In the genomic region with DNA sequence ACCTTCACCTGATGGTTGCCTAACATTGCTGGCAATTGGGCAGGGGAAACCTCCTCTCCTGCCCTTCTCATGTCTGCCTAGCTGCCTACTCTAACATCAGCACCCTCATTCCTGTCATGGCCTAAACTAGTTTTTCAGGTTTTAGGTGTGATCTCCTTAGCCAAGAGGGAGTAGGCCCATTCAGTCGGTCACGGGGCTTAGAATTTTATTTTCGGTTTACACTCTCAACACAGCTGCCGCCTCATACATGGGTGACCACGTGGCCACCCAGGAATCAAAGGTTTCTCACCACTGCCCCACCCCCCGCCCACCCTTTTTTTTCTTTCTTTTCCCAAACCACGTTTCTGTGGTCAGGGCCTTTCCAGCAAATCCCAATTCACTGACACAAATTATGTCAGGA, we compare ENCODE assay signal across 10 cellular contexts.
DNase-seq lines count a peak whose midpoint lies in the region; ATAC-seq, FAIRE-seq and TF ChIP-seq lines count a peak whose summit lies in the region.
"Had no signal": no experiment of that assay in that cellular context is flagged by ENCODE, and none has a peak within 500 bp of the region (broad histone marks: within the 10 kb centered on the region; RNA-seq: fewer than 3 reads in every experiment).

No MANE protein-coding gene starts in this region.

- peak; percentile 30 to 93 for DNase-seq in T47D (ENCODE audit: low read depth in 1 of 2, low spot score in 1 of 2)
- no peak for DNase-seq in MCF 10A (ENCODE audit: unreplicated experiment)
- no peak for DNase-seq in WTC11 (ENCODE audit: low spot score)
- DNase-seq in left lung: peak in 1 of 2 donors; percentile 51
- DNase-seq in urothelium cell line (ENCODE audit: low spot score): peak; percentile 36
- no peak for DNase-seq in activated CD4-positive, alpha-beta memory T cell treated with anti-CD3 and anti-CD28 coated beads, Interleukin-2, amount 10 ng/mL, durations not matched to agents 7 days and 5 days
- no peak for DNase-seq in adrenal gland
- DNase-seq: activated CD4-positive, alpha-beta T cell treated with anti-CD3 and anti-CD28 coated beads for 1 hour had no signal

- BruUV-seq in MCF 10A (replicated peaks; lab: Mats Ljungman, UMichigan): no TSS peak

- no peak for FAIRE-seq in urothelium cell line (lab: Jason Lieb, UNC)

- no peak for TF ChIP-seq POLR2A in adrenal gland (IDR thresholded peaks at IDR 0.05)

- H3K4me3 ChIP-seq in left lung: no peak overlapping the region
- no peak overlapping the region for H3K4me3 ChIP-seq in adrenal gland
- H3K4me3 ChIP-seq: right atrium auricular region had no signal

- 75 to 83% (median 81%) methylated on average over 7 of the region's 7 CpGs for WGBS in adrenal gland, 4 donors

- H3K36me3 Mint-ChIP-seq in MCF 10A (ENCODE audit: insufficient read depth, unreplicated experiment): no peaks in the 10 kb centered on the region
- H3K36me3 Mint-ChIP-seq in WTC11: peaks cover 19% of the 10 kb centered on the region
- H3K36me3 Mint-ChIP-seq in activated CD4-positive, alpha-beta memory T cell treated with anti-CD3 and anti-CD28 coated beads, Interleukin-2, amount 10 ng/mL, durations not matched to agents 7 days and 5 days (ENCODE audit: low read depth): peaks cover 2% of the 10 kb centered on the region

- H3K4me1 ChIP-seq in left lung (no peaks in the 10 kb centered on the region), adrenal gland (replicated peaks in 1 of 2) (no peaks in the 10 kb centered on the region)
- H3K4me1 ChIP-seq: right atrium auricular region had no signal

- H3K9me3 Mint-ChIP-seq in MCF 10A (ENCODE audit: unreplicated experiment) (peaks cover 4% of the 10 kb centered on the region), WTC11 (peaks cover 24% of the 10 kb centered on the region)
- peaks cover 9% of the 10 kb centered on the region for H3K9me3 Mint-ChIP-seq in activated CD4-positive, alpha-beta memory T cell treated with anti-CD3 and anti-CD28 coated beads, Interleukin-2, amount 10 ng/mL, durations not matched to agents 7 days and 5 days

- no peak overlapping the region for H3K27ac Mint-ChIP-seq in MCF 10A (ENCODE audit: low read depth, unreplicated experiment)
- peak overlapping the region; percentile 59; the same call in 1 of the 2 replicates for H3K27ac Mint-ChIP-seq in WTC11
- no peak overlapping the region for H3K27ac Mint-ChIP-seq in activated CD4-positive, alpha-beta memory T cell treated with anti-CD3 and anti-CD28 coated beads, Interleukin-2, amount 10 ng/mL, durations not matched to agents 7 days and 5 days

- H3K9me3 ChIP-seq in left lung (peaks cover 0 to 3% of the 10 kb centered on the region in 2 donors), adrenal gland (replicated peaks in 1 of 3) (no peaks in the 10 kb centered on the region)
- H3K9me3 ChIP-seq: right atrium auricular region had no signal

- CTCF ChIA-PET in MCF 10A (lab: Yijun Ruan, JAX) (interaction anchor here (0.6 to 1.3 kb wide), 2 partner anchors 140 to 368 kb away, joined by 3 read pairs; no protein-coding TSS in a partner anchor), WTC11 (lab: Charles Lee) (interaction anchor here (0.6 to 1.6 kb wide), 3 partner anchors 21 to 365 kb away, joined by 4 to 8 read pairs (median 5); no protein-coding TSS in a partner anchor)
- CTCF ChIA-PET in activated CD4-positive, alpha-beta memory T cell treated with anti-CD3 and anti-CD28 coated beads, Interleukin-2, amount 10 ng/mL, durations not matched to agents 7 days and 5 days (lab: Charles Lee): no interaction called here

- no peaks in the 10 kb centered on the region for H3K27me3 Mint-ChIP-seq in MCF 10A (ENCODE audit: insufficient read depth, unreplicated experiment)
- peaks cover 3% of the 10 kb centered on the region for H3K27me3 Mint-ChIP-seq in WTC11 (ENCODE audit: low read depth)
- H3K27me3 Mint-ChIP-seq in activated CD4-positive, alpha-beta memory T cell treated with anti-CD3 and anti-CD28 coated beads, Interleukin-2, amount 10 ng/mL, durations not matched to agents 7 days and 5 days: no peaks in the 10 kb centered on the region

- POLR2A ChIA-PET in MCF 10A (lab: Yijun Ruan, JAX): interaction anchor here (1.1 to 1.6 kb wide), 2 partner anchors 12 to 34 kb away, joined by 3 to 4 read pairs; no protein-coding TSS in a partner anchor
- POLR2A ChIA-PET in WTC11 (lab: Charles Lee): no interaction called here
- POLR2A ChIA-PET in activated CD4-positive, alpha-beta memory T cell treated with anti-CD3 and anti-CD28 coated beads, Interleukin-2, amount 10 ng/mL, durations not matched to agents 7 days and 5 days (lab: Charles Lee): no interaction called here

- ATAC-seq in WTC11: peak; percentile 58
- peak; percentile 94 for ATAC-seq in left lung
- no peak for ATAC-seq in HG02870 (IDR thresholded peaks at IDR 0.05; ENCODE audit: unreplicated experiment)

- in situ Hi-C loops in T47D (cut with HindIII; ENCODE audit: low pct_unique_long_range_greater_than_20kb, low sequenced_read_pairs): no loop called here

- no peaks in the 10 kb centered on the region for H3K4me1 Mint-ChIP-seq in MCF 10A (ENCODE audit: insufficient read depth, unreplicated experiment)
- peaks cover 53% of the 10 kb centered on the region for H3K4me1 Mint-ChIP-seq in WTC11
- H3K4me1 Mint-ChIP-seq in activated CD4-positive, alpha-beta memory T cell treated with anti-CD3 and anti-CD28 coated beads, Interleukin-2, amount 10 ng/mL, durations not matched to agents 7 days and 5 days: no peaks in the 10 kb centered on the region

- no peak overlapping the region for H3K4me3 Mint-ChIP-seq in MCF 10A (ENCODE audit: unreplicated experiment)
- H3K4me3 Mint-ChIP-seq in WTC11: no peak overlapping the region
- no peak overlapping the region for H3K4me3 Mint-ChIP-seq in activated CD4-positive, alpha-beta memory T cell treated with anti-CD3 and anti-CD28 coated beads, Interleukin-2, amount 10 ng/mL, durations not matched to agents 7 days and 5 days

- H3K27ac ChIP-seq in left lung (peak overlapping the region in 1 of 2 donors; percentile 37), adrenal gland (no peak overlapping the region)
- H3K27ac ChIP-seq: right atrium auricular region had no signal

- intact Hi-C loops in MCF 10A (cut with micrococcal nuclease): no loop called here
- intact Hi-C loops in left lung (cut with DNase I): no loop called here
- intact Hi-C loops in adrenal gland (cut with DNase I): no loop called here

- no peaks in the 10 kb centered on the region for H3K36me3 ChIP-seq in left lung
- no peaks in the 10 kb centered on the region for H3K36me3 ChIP-seq in adrenal gland (replicated peaks in 1 of 2)
- H3K36me3 ChIP-seq: right atrium auricular region had no signal

- TF ChIP-seq CTCF in MCF 10A (IDR thresholded peaks at IDR 0.05; ENCODE audit: unreplicated experiment): no peak
- TF ChIP-seq CTCF in WTC11 (IDR thresholded peaks at IDR 0.05): no peak
- TF ChIP-seq CTCF in left lung (IDR thresholded peaks at IDR 0.05): no peak
- no peak for TF ChIP-seq CTCF in adrenal gland (IDR thresholded peaks at IDR 0.05)

- H3K27me3 ChIP-seq in left lung: no peaks in the 10 kb centered on the region
- no peaks in the 10 kb centered on the region for H3K27me3 ChIP-seq in adrenal gland
- H3K27me3 ChIP-seq: right atrium auricular region had no signal

TF ChIP-seq in WTC11, 78 proteins besides CTCF, POLR2A, EP300 and RAD21 (continues in another document):
- TF ChIP-seq TCF7 (CRISPR knock-in tag; IDR thresholded peaks at IDR 0.05; ENCODE audit: low read depth): no peak
- TF ChIP-seq, protein P1, sequence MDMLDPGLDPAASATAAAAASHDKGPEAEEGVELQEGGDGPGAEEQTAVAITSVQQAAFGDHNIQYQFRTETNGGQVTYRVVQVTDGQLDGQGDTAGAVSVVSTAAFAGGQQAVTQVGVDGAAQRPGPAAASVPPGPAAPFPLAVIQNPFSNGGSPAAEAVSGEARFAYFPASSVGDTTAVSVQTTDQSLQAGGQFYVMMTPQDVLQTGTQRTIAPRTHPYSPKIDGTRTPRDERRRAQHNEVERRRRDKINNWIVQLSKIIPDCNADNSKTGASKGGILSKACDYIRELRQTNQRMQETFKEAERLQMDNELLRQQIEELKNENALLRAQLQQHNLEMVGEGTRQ (CRISPR knock-in tag; IDR thresholded peaks at IDR 0.05): no peak
- TF ChIP-seq ERG (CRISPR knock-in tag; IDR thresholded peaks at IDR 0.05): no peak
- TF ChIP-seq, protein P2, sequence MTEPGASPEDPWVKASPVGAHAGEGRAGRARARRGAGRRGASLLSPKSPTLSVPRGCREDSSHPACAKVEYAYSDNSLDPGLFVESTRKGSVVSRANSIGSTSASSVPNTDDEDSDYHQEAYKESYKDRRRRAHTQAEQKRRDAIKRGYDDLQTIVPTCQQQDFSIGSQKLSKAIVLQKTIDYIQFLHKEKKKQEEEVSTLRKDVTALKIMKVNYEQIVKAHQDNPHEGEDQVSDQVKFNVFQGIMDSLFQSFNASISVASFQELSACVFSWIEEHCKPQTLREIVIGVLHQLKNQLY (CRISPR knock-in tag; IDR thresholded peaks at IDR 0.05): no peak
- TF ChIP-seq NFATC4 (CRISPR knock-in tag; IDR thresholded peaks at IDR 0.05): no peak
- TF ChIP-seq FOXP4 (CRISPR knock-in tag; IDR thresholded peaks at IDR 0.05): no peak
- no peak for TF ChIP-seq ZNF671 (CRISPR knock-in tag; IDR thresholded peaks at IDR 0.05)
- TF ChIP-seq NR3C1 (CRISPR knock-in tag; conservative IDR thresholded peaks at IDR 0.05; ENCODE audit: low read depth): no peak
- no peak for TF ChIP-seq EMX1 (CRISPR knock-in tag; IDR thresholded peaks at IDR 0.05)

Comparison
In these comparisons a context has a peak if more than half of its experiments do, and no peak if none do; other contexts are left out.
1. DNase-seq: peak in T47D (2 of 2) and urothelium cell line (single experiment); none in MCF 10A (single experiment), WTC11 (single experiment), activated CD4-positive, alpha-beta memory T cell treated with anti-CD3 and anti-CD28 coated beads, Interleukin-2, amount 10 ng/mL, durations not matched to agents 7 days and 5 days (single experiment) and adrenal gland (0 of 7).